14 cellular contexts compared by ENCODE assay signal in genomic region chr14:104133496-104133895, GRCh38. TPM values are rescaled to one million over a fixed set of nuclear protein-coding genes. Genes with fewer than 3 reads are reported as not detected.
"Had no signal": no experiment of that assay in that cellular context is flagged by ENCODE, and none has a peak within 500 bp of the region (broad histone marks: within the 10 kb centered on the region; RNA-seq: fewer than 3 reads in every experiment).

No MANE protein-coding gene starts in this region.

- H3K4me3 ChIP-seq: neural progenitor cell, testis, upper lobe of left lung had no signal

- H3K27me3 ChIP-seq: testis had no signal

- H3K9me3 ChIP-seq: testis had no signal

- H3K27ac Mint-ChIP-seq: activated T-helper 1 cell treated with anti-CD3 and anti-CD28 coated beads, Interleukin-12 subunit alpha, Interleukin-12 subunit beta, Interleukin-2, Interleukin-4 antibody, amounts not matched to agents 30 ng/mL and 10 ng/mL and 1 ng/mL, durations not matched to agents 14 hours and 24 hours and 36 hours; neural progenitor cell; stimulated activated naive CD8-positive, alpha-beta T cell treated with anti-CD3 and anti-CD28 coated beads, Interleukin-15, Interleukin-2, amounts not matched to agents 100 ng/mL and 50 ng/mL, for 24 hours had no signal

- DNase-seq: activated naive CD4-positive, alpha-beta T cell treated with Interleukin-2 at 50 U/mL for 16 hours; anterior cingulate cortex; cerebellar nuclear complex; erythroblast; hypothalamus; testis had no signal

- H3K36me3 Mint-ChIP-seq: neural progenitor cell had no signal

- H3K4me3 Mint-ChIP-seq: activated T-helper 1 cell treated with anti-CD3 and anti-CD28 coated beads, Interleukin-12 subunit alpha, Interleukin-12 subunit beta, Interleukin-2, Interleukin-4 antibody, amounts not matched to agents 30 ng/mL and 10 ng/mL and 1 ng/mL, durations not matched to agents 14 hours and 24 hours and 36 hours; neural progenitor cell; stimulated activated naive CD8-positive, alpha-beta T cell treated with anti-CD3 and anti-CD28 coated beads, Interleukin-15, Interleukin-2, amounts not matched to agents 100 ng/mL and 50 ng/mL, for 24 hours had no signal

- H3K36me3 ChIP-seq: neural progenitor cell, upper lobe of left lung had no signal

- H3K27ac ChIP-seq: neural progenitor cell, parathyroid adenoma, testis, upper lobe of left lung had no signal

RNA-seq across cellular contexts. Expression of gene ASPG, which starts 48.0 kb away (rescaled TPM):
- total RNA-seq: activated CD8-positive, alpha-beta memory T cell treated with anti-CD3 and anti-CD28 coated beads for 36 hours; activated T-helper 1 cell treated with anti-CD3 and anti-CD28 coated beads, Interleukin-12 subunit alpha, Interleukin-12 subunit beta, Interleukin-2, Interleukin-4 antibody, amounts not matched to agents 30 ng/mL and 10 ng/mL and 1 ng/mL, durations not matched to agents 14 hours and 24 hours and 36 hours; dermis microvascular lymphatic vessel endothelial cell; kidney epithelial cell had no signal
